ENCODE assay signal across 8 cellular contexts in the genomic region with DNA sequence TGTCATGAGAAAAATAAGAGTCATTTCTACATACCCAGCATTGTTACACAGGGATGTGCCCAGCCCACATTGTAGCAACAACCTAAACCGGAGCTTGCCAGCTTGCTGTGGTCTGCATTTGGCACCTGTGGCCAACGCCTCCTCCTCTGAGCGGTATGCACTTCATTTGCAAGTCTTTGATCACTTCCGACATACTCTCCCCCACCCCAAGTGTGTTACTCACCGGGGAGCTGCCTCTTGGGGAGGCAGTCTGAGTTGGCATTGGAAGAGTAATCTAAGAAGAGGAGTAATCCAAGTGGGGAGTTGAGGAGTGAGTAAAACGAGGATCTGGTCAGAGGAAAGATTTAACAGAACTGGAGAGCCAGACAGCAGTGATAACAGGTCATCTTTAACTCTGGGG.
DNase-seq lines count a peak whose midpoint lies in the region; ATAC-seq lines count a peak whose summit lies in the region.

No MANE protein-coding gene starts in this region.

- ATAC-seq in GM19452 (IDR thresholded peaks at IDR 0.05; ENCODE audit: unreplicated experiment), result peak; percentile 56
- no peak for ATAC-seq in GM19328 (IDR thresholded peaks at IDR 0.05; ENCODE audit: unreplicated experiment)
- ATAC-seq in GM21526 (IDR thresholded peaks at IDR 0.05; ENCODE audit: low FRiP score, unreplicated experiment), result no peak

- peak; percentile 10 for DNase-seq in NCI-H510A (lab: John Stamatoyannopoulos, UW)
- peak; percentile 76 for DNase-seq in activated T-helper 1 cell treated with Interleukin-2 at 50 U/mL for 16 hours (ENCODE audit: low read depth)
- peak; percentile 32 for DNase-seq in iPS-NIHi11 (ENCODE audit: low spot score)
- peak; percentile 66 for DNase-seq in stimulated activated CD8-positive, alpha-beta memory T cell treated with anti-CD3 and anti-CD28 coated beads, Interleukin-12 subunit alpha, Interleukin-12 subunit beta, amount 100 ng/mL, for 24 hours (ENCODE audit: extremely low read depth)
- DNase-seq in NCI-H1436 (lab: John Stamatoyannopoulos, UW), result no peak
